8 cellular contexts compared by ENCODE assay signal in genomic region chr11:3920148-3920852, GRCh38.
DNase-seq lines count a peak whose midpoint lies in the region; ATAC-seq, FAIRE-seq and TF ChIP-seq lines count a peak whose summit lies in the region.

No MANE protein-coding gene starts in this region.

- no peaks in the 10 kb centered on the region for H3K9me3 ChIP-seq in mucosa of descending colon
- no peaks in the 10 kb centered on the region for H3K9me3 ChIP-seq in upper lobe of right lung

- no peaks in the 10 kb centered on the region for H3K27me3 ChIP-seq in upper lobe of right lung

- H3K36me3 ChIP-seq in mucosa of descending colon (ENCODE audit: low read depth) = no peaks in the 10 kb centered on the region
- no peaks in the 10 kb centered on the region for H3K36me3 ChIP-seq in upper lobe of right lung

- peak; percentile 61 for FAIRE-seq in RCC 7860 (lab: Jason Lieb, UNC)

- peak; percentile 44 for ATAC-seq in mucosa of descending colon
- ATAC-seq in upper lobe of right lung = peak; percentile 82
- no peak for ATAC-seq in GM21360 (IDR thresholded peaks at IDR 0.05; ENCODE audit: unreplicated experiment)

- intact Hi-C loops in mucosa of descending colon (cut with DNase I, micrococcal nuclease) (no loop called here), upper lobe of right lung (cut with DNase I) (no loop called here)

- H3K4me1 ChIP-seq in mucosa of descending colon (ENCODE audit: low read depth) (peaks cover 7% of the 10 kb centered on the region), upper lobe of right lung (no peaks in the 10 kb centered on the region)

- TF ChIP-seq CTCF in AG09309 (IDR thresholded peaks at IDR 0.05; ENCODE audit: control insufficient read depth, insufficient read depth, low read depth, low read length, missing control alignments) (no peak), mucosa of descending colon (IDR thresholded peaks at IDR 0.05) (no peak), upper lobe of right lung (IDR thresholded peaks at IDR 0.05) (no peak)

- no peak overlapping the region for H3K4me3 ChIP-seq in AG09309 (ENCODE audit: control insufficient read depth, low read depth, low read length)
- no peak overlapping the region for H3K4me3 ChIP-seq in mucosa of descending colon
- no peak overlapping the region for H3K4me3 ChIP-seq in upper lobe of right lung

- no peak overlapping the region for H3K27ac ChIP-seq in upper lobe of right lung

- DNase-seq in AG09309 (ENCODE audit: low read depth) (peak; percentile 69), H4 (ENCODE audit: low spot score) (peak; percentile 72), RCC 7860 (ENCODE audit: low spot score) (peak; percentile 8), mucosa of descending colon (peak in 1 of 3 donors; percentile 47), upper lobe of right lung (no peak), NCI-H1436 (lab: John Stamatoyannopoulos, UW) (no peak)
- peak; percentile 47 for DNase-seq in activated gamma-delta T cell treated with anti-CD3 and anti-CD28 coated beads, Interleukin-2, amount 50 U/mL, for 16 hours (ENCODE audit: low read depth)

Comparison
In these comparisons a context has a peak if more than half of its experiments do, and no peak if none do; other contexts are left out.
1. DNase-seq: peak in AG09309 (single experiment), H4 (single experiment), RCC 7860 (single experiment) and activated gamma-delta T cell treated with anti-CD3 and anti-CD28 coated beads, Interleukin-2, amount 50 U/mL, for 16 hours (single experiment); none in upper lobe of right lung (single experiment) and NCI-H1436 (single experiment).